16 cellular contexts compared by ENCODE assay signal in genomic region chr11:24748261-24748660, GRCh38.
"Had no signal": no experiment of that assay in that cellular context is flagged by ENCODE, and none has a peak within 500 bp of the region (broad histone marks: within the 10 kb centered on the region; RNA-seq: fewer than 3 reads in every experiment).

No MANE protein-coding gene starts in this region.

- H3K27me3 ChIP-seq: breast epithelium, stomach had no signal

- H3K4me1 Mint-ChIP-seq: activated CD8-positive, alpha-beta memory T cell treated with anti-CD3 and anti-CD28 coated beads, Interleukin-2, amount 10 ng/mL, durations not matched to agents 7 days and 5 days; activated naive CD8-positive, alpha-beta T cell treated with anti-CD3 and anti-CD28 coated beads for 36 hours had no signal

- H3K4me1 ChIP-seq: breast epithelium, parathyroid adenoma, stomach had no signal

- H3K27me3 Mint-ChIP-seq: activated CD8-positive, alpha-beta memory T cell treated with anti-CD3 and anti-CD28 coated beads, Interleukin-2, amount 10 ng/mL, durations not matched to agents 7 days and 5 days; activated naive CD8-positive, alpha-beta T cell treated with anti-CD3 and anti-CD28 coated beads for 36 hours; activated T-cell treated with anti-CD3 and anti-CD28 coated beads, Interleukin-2, amount 50 U/mL, for 24 hours had no signal

- H3K79me2 ChIP-seq: parathyroid adenoma had no signal

- ATAC-seq: activated CD4-positive, CD25-positive, alpha-beta regulatory T cell treated with anti-CD3 and anti-CD28 coated beads, Interleukin-2, amount 50 U/mL, for 24 hours; activated CD8-positive, alpha-beta memory T cell treated with anti-CD3 and anti-CD28 coated beads, Interleukin-2, amount 10 ng/mL, durations not matched to agents 7 days and 5 days; left colon had no signal

- H3K4me3 ChIP-seq: breast epithelium, lung, stomach had no signal

- H3K4me3 Mint-ChIP-seq: activated CD8-positive, alpha-beta memory T cell treated with anti-CD3 and anti-CD28 coated beads, Interleukin-2, amount 10 ng/mL, durations not matched to agents 7 days and 5 days; activated naive CD8-positive, alpha-beta T cell treated with anti-CD3 and anti-CD28 coated beads for 36 hours; activated T-cell treated with anti-CD3 and anti-CD28 coated beads, Interleukin-2, amount 50 U/mL, for 24 hours had no signal

- H3K9me3 ChIP-seq: breast epithelium, stomach had no signal

- H3K27ac ChIP-seq: breast epithelium, parathyroid adenoma, stomach had no signal

- H3K9me3 Mint-ChIP-seq: activated naive CD8-positive, alpha-beta T cell treated with anti-CD3 and anti-CD28 coated beads for 36 hours had no signal

- H3K9ac ChIP-seq: parathyroid adenoma had no signal

- H3K36me3 Mint-ChIP-seq: activated CD8-positive, alpha-beta memory T cell treated with anti-CD3 and anti-CD28 coated beads, Interleukin-2, amount 10 ng/mL, durations not matched to agents 7 days and 5 days; activated naive CD8-positive, alpha-beta T cell treated with anti-CD3 and anti-CD28 coated beads for 36 hours had no signal

- H2AFZ ChIP-seq: parathyroid adenoma had no signal

- H3K36me3 ChIP-seq: breast epithelium, stomach had no signal

- H3K27ac Mint-ChIP-seq: activated CD8-positive, alpha-beta memory T cell treated with anti-CD3 and anti-CD28 coated beads, Interleukin-2, amount 10 ng/mL, durations not matched to agents 7 days and 5 days; activated naive CD8-positive, alpha-beta T cell treated with anti-CD3 and anti-CD28 coated beads for 36 hours; activated T-cell treated with anti-CD3 and anti-CD28 coated beads, Interleukin-2, amount 50 U/mL, for 24 hours had no signal

- DNase-seq: activated CD4-positive, alpha-beta T cell treated with anti-CD3 and anti-CD28 coated beads, Interleukin-2, amount 50 U/mL, for 48 hours; activated CD8-positive, alpha-beta memory T cell treated with anti-CD3 and anti-CD28 coated beads, Interleukin-2, amount 10 ng/mL, durations not matched to agents 7 days and 5 days; activated gamma-delta T cell; activated naive CD8-positive, alpha-beta T cell treated with anti-CD3 and anti-CD28 coated beads for 36 hours; activated T-cell treated with anti-CD3 and anti-CD28 coated beads, Interleukin-2, amount 50 U/mL, for 24 hours; anterior cingulate cortex; foreskin melanocyte; head of caudate nucleus; left colon; midbrain; stimulated activated CD4-positive, alpha-beta T cell treated with anti-CD3 and anti-CD28 coated beads, Interleukin-4, amount 100 ng/mL, for 1 hour; stomach had no signal
